In the genomic region with DNA sequence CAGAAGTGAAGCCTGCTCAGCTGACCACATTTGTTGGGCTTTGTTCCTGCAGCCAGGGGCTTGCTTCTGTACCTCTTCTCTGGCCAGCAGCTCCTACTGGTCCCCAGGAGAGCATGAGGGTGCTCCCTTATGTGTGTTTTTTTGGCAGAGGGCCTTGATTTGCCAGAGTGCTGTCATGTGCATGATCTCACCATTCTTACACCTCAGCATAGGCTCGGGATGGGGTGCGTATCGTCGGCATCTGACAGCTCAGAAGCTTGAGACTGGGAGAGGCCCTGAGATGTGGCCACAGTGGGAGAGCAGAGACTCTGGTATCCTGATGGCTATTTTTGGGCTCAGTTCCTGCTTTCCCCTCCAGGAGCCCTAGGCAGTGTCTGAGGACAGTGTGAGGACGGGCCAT, we compare ENCODE assay signal across 1 cellular context.
TF ChIP-seq lines count a peak whose summit lies in the region.

No MANE protein-coding gene starts in this region.

TF ChIP-seq in H1, 55 proteins besides CTCF, POLR2A, EP300 and RAD21:
- TF ChIP-seq, protein P1, sequence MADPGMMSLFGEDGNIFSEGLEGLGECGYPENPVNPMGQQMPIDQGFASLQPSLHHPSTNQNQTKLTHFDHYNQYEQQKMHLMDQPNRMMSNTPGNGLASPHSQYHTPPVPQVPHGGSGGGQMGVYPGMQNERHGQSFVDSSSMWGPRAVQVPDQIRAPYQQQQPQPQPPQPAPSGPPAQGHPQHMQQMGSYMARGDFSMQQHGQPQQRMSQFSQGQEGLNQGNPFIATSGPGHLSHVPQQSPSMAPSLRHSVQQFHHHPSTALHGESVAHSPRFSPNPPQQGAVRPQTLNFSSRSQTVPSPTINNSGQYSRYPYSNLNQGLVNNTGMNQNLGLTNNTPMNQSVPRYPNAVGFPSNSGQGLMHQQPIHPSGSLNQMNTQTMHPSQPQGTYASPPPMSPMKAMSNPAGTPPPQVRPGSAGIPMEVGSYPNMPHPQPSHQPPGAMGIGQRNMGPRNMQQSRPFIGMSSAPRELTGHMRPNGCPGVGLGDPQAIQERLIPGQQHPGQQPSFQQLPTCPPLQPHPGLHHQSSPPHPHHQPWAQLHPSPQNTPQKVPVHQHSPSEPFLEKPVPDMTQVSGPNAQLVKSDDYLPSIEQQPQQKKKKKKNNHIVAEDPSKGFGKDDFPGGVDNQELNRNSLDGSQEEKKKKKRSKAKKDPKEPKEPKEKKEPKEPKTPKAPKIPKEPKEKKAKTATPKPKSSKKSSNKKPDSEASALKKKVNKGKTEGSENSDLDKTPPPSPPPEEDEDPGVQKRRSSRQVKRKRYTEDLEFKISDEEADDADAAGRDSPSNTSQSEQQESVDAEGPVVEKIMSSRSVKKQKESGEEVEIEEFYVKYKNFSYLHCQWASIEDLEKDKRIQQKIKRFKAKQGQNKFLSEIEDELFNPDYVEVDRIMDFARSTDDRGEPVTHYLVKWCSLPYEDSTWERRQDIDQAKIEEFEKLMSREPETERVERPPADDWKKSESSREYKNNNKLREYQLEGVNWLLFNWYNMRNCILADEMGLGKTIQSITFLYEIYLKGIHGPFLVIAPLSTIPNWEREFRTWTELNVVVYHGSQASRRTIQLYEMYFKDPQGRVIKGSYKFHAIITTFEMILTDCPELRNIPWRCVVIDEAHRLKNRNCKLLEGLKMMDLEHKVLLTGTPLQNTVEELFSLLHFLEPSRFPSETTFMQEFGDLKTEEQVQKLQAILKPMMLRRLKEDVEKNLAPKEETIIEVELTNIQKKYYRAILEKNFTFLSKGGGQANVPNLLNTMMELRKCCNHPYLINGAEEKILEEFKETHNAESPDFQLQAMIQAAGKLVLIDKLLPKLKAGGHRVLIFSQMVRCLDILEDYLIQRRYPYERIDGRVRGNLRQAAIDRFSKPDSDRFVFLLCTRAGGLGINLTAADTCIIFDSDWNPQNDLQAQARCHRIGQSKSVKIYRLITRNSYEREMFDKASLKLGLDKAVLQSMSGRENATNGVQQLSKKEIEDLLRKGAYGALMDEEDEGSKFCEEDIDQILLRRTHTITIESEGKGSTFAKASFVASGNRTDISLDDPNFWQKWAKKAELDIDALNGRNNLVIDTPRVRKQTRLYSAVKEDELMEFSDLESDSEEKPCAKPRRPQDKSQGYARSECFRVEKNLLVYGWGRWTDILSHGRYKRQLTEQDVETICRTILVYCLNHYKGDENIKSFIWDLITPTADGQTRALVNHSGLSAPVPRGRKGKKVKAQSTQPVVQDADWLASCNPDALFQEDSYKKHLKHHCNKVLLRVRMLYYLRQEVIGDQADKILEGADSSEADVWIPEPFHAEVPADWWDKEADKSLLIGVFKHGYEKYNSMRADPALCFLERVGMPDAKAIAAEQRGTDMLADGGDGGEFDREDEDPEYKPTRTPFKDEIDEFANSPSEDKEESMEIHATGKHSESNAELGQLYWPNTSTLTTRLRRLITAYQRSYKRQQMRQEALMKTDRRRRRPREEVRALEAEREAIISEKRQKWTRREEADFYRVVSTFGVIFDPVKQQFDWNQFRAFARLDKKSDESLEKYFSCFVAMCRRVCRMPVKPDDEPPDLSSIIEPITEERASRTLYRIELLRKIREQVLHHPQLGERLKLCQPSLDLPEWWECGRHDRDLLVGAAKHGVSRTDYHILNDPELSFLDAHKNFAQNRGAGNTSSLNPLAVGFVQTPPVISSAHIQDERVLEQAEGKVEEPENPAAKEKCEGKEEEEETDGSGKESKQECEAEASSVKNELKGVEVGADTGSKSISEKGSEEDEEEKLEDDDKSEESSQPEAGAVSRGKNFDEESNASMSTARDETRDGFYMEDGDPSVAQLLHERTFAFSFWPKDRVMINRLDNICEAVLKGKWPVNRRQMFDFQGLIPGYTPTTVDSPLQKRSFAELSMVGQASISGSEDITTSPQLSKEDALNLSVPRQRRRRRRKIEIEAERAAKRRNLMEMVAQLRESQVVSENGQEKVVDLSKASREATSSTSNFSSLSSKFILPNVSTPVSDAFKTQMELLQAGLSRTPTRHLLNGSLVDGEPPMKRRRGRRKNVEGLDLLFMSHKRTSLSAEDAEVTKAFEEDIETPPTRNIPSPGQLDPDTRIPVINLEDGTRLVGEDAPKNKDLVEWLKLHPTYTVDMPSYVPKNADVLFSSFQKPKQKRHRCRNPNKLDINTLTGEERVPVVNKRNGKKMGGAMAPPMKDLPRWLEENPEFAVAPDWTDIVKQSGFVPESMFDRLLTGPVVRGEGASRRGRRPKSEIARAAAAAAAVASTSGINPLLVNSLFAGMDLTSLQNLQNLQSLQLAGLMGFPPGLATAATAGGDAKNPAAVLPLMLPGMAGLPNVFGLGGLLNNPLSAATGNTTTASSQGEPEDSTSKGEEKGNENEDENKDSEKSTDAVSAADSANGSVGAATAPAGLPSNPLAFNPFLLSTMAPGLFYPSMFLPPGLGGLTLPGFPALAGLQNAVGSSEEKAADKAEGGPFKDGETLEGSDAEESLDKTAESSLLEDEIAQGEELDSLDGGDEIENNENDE (IDR thresholded peaks at IDR 0.05; ENCODE audit: insufficient replicate concordance, low read length): no peak
- TF ChIP-seq, protein P2, sequence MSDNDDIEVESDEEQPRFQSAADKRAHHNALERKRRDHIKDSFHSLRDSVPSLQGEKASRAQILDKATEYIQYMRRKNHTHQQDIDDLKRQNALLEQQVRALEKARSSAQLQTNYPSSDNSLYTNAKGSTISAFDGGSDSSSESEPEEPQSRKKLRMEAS (IDR thresholded peaks at IDR 0.05): no peak
- TF ChIP-seq TBP (IDR thresholded peaks at IDR 0.05; ENCODE audit: low read depth, low read length) (no peak), SP2 (IDR thresholded peaks at IDR 0.05; ENCODE audit: low read length) (no peak), TEAD4 (IDR thresholded peaks at IDR 0.05; ENCODE audit: low read depth, low read length) (no peak)
- TF ChIP-seq, protein P3, sequence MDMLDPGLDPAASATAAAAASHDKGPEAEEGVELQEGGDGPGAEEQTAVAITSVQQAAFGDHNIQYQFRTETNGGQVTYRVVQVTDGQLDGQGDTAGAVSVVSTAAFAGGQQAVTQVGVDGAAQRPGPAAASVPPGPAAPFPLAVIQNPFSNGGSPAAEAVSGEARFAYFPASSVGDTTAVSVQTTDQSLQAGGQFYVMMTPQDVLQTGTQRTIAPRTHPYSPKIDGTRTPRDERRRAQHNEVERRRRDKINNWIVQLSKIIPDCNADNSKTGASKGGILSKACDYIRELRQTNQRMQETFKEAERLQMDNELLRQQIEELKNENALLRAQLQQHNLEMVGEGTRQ (IDR thresholded peaks at IDR 0.05; ENCODE audit: low read length): no peak
